In the genomic region with DNA sequence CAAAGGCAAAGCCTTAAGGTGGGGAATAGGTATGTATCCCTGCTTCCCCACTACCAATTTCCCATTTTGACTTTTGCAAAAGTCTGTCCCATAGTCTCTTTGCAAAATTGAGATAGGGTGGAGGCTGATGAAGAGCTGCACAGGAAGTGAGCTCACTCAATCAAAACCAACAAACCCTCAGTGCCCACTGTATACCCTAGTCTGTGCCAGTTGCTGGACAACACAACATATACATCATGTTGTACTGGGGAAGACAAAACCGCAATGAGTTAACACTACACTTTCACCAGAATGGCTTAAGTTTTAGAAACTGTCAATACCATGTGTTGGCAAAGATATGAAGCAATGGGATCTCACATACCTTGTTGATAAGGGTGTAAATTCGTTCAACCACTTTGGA, we compare ENCODE assay signal across 1 cellular context.
TF ChIP-seq lines count a peak whose summit lies in the region.

No MANE protein-coding gene starts in this region.

TF ChIP-seq in GM12878, 131 proteins besides CTCF, POLR2A, EP300 and RAD21 (continued from another document):
- TF ChIP-seq, protein P1, sequence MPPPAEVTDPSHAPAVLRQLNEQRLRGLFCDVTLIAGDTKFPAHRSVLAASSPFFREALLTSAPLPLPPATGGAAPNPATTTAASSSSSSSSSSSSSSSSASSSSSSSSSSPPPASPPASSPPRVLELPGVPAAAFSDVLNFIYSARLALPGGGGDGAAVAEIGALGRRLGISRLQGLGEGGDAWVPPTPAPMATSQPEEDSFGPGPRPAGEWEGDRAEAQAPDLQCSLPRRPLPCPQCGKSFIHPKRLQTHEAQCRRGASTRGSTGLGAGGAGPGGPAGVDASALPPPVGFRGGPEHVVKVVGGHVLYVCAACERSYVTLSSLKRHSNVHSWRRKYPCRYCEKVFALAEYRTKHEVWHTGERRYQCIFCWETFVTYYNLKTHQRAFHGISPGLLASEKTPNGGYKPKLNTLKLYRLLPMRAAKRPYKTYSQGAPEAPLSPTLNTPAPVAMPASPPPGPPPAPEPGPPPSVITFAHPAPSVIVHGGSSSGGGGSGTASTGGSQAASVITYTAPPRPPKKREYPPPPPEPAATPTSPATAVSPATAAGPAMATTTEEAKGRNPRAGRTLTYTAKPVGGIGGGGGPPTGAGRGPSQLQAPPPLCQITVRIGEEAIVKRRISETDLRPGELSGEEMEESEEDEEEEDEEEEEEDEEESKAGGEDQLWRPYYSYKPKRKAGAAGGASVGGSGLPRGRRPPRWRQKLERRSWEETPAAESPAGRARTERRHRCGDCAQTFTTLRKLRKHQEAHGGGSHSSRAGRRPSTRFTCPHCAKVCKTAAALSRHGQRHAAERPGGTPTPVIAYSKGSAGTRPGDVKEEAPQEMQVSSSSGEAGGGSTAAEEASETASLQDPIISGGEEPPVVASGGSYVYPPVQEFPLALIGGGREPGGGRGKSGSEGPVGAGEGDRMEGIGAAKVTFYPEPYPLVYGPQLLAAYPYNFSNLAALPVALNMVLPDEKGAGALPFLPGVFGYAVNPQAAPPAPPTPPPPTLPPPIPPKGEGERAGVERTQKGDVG (CRISPR knock-in tag; IDR thresholded peaks at IDR 0.05): no peak
- TF ChIP-seq, protein P2, sequence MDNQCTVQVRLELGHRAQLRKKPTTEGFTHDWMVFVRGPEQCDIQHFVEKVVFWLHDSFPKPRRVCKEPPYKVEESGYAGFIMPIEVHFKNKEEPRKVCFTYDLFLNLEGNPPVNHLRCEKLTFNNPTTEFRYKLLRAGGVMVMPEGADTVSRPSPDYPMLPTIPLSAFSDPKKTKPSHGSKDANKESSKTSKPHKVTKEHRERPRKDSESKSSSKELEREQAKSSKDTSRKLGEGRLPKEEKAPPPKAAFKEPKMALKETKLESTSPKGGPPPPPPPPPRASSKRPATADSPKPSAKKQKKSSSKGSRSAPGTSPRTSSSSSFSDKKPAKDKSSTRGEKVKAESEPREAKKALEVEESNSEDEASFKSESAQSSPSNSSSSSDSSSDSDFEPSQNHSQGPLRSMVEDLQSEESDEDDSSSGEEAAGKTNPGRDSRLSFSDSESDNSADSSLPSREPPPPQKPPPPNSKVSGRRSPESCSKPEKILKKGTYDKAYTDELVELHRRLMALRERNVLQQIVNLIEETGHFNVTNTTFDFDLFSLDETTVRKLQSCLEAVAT (IDR thresholded peaks at IDR 0.05): no peak
- TF ChIP-seq, protein P3, sequence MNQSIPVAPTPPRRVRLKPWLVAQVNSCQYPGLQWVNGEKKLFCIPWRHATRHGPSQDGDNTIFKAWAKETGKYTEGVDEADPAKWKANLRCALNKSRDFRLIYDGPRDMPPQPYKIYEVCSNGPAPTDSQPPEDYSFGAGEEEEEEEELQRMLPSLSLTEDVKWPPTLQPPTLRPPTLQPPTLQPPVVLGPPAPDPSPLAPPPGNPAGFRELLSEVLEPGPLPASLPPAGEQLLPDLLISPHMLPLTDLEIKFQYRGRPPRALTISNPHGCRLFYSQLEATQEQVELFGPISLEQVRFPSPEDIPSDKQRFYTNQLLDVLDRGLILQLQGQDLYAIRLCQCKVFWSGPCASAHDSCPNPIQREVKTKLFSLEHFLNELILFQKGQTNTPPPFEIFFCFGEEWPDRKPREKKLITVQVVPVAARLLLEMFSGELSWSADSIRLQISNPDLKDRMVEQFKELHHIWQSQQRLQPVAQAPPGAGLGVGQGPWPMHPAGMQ (IDR thresholded peaks at IDR 0.05; ENCODE audit: borderline replicate concordance): no peak
- no peak for TF ChIP-seq MYC (IDR thresholded peaks at IDR 0.05; ENCODE audit: insufficient read depth, insufficient read length, insufficient replicate concordance, low read length, severe bottlenecking)
